ENCODE assay signal across 26 cellular contexts in the genomic region with DNA sequence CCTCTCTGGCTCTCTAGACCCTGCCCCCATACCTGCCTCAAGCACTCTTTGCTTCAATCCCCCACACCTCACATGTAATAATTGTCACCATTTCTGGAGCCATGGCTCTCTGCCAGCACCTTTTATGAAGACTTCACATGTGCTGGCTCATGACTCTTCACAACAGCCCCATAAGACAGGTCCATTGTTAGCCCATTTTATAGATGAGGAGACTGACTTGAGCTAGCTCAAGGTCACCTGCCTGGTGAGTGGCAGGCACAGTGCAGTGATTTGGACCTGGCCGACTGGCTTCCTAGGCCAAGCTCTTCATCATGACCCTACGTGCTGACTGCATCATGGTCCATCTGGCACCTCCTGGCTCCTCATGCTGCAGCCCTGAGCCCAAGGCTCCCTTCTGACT. TPM values are rescaled to one million over a fixed set of nuclear protein-coding genes. Genes with fewer than 3 reads are reported as not detected.
DNase-seq lines count a peak whose midpoint lies in the region; ATAC-seq, FAIRE-seq and TF ChIP-seq lines count a peak whose summit lies in the region.
"Had no signal": no experiment of that assay in that cellular context is flagged by ENCODE, and none has a peak within 500 bp of the region (broad histone marks: within the 10 kb centered on the region; RNA-seq: fewer than 3 reads in every experiment).

No MANE protein-coding gene starts in this region.

- H3K36me3 ChIP-seq in GM23248 (ENCODE audit: low read depth) (no peaks in the 10 kb centered on the region), endodermal cell (ENCODE audit: control insufficient read depth, insufficient read depth, low read length) (peaks cover 22% of the 10 kb centered on the region), osteoblast (ENCODE audit: insufficient read depth, low read length) (no peaks in the 10 kb centered on the region)
- H3K36me3 ChIP-seq: tibial nerve had no signal

- H3K9me2 ChIP-seq in GM23248 (ENCODE audit: insufficient read depth), result no peaks in the 10 kb centered on the region

- H3K9ac ChIP-seq in GM23248, result no peak overlapping the region
- no peak overlapping the region for H3K9ac ChIP-seq in endodermal cell (ENCODE audit: extremely low read depth, low read length, poor library complexity, severe bottlenecking)

- in situ Hi-C loops in GM23248 (cut with MboI), result no loop called here

- H3K4me1 ChIP-seq in GM23248 (ENCODE audit: insufficient read depth), result peaks cover 48% of the 10 kb centered on the region
- no peaks in the 10 kb centered on the region for H3K4me1 ChIP-seq in endodermal cell (ENCODE audit: control insufficient read depth, insufficient read depth, low read length)
- H3K4me1 ChIP-seq in osteoblast (ENCODE audit: insufficient read depth, low read length), result peaks cover 59% of the 10 kb centered on the region
- H3K4me1 ChIP-seq: Caco-2 had no signal

- H3K27ac Mint-ChIP-seq in endodermal cell, result peak overlapping the region; percentile 24
- H3K27ac Mint-ChIP-seq: activated T-helper 2 cell treated with anti-CD3 and anti-CD28 coated beads, Interferon-gamma antibody, Interleukin-2, Interleukin-4, amounts not matched to agents 10 μg/mL and 5 μg/mL and 100 μg/mL, durations not matched to agents 14 hours and 24 hours and 36 hours; mesothelial cell of epicardium; progenitor cell of endocrine pancreas; T-helper 2 cell treated with Interferon-gamma antibody and Interleukin-4, amounts not matched to agents 5 μg/mL and 100 μg/mL, for 36 hours had no signal

- no peak overlapping the region for H3K4me3 ChIP-seq in GM23248
- no peak overlapping the region for H3K4me3 ChIP-seq in endodermal cell (ENCODE audit: low read length)
- no peak overlapping the region for H3K4me3 ChIP-seq in osteoblast (ENCODE audit: insufficient read depth, low read length)
- H3K4me3 ChIP-seq: PC-9, tibial nerve had no signal

- peak overlapping the region; percentile 59 for H3K4me2 ChIP-seq in GM23248 (ENCODE audit: unreplicated experiment)
- H3K4me2 ChIP-seq in osteoblast (ENCODE audit: insufficient read depth, low read length), result peak overlapping the region; percentile 62
- H3K4me2 ChIP-seq: PC-9 had no signal

- H3K79me2 ChIP-seq in GM23248 (ENCODE audit: insufficient read depth) (no peaks in the 10 kb centered on the region), osteoblast (ENCODE audit: insufficient read depth, low read length) (peaks cover 2% of the 10 kb centered on the region)

- no peak for DNase-seq in GM23248
- no peak for DNase-seq in HTR-8/SVneo (ENCODE audit: insufficient read length, low spot score)
- DNase-seq in endodermal cell, result peak; percentile 49
- no peak for DNase-seq in osteoblast (ENCODE audit: insufficient read length, low spot score, missing footprints)
- DNase-seq in NCI-H2029 treated with DMSO at 0.1 percent for 48 hours (lab: John Stamatoyannopoulos, UW), result no peak
- DNase-seq: activated CD4-positive, alpha-beta T cell treated with anti-CD3 and anti-CD28 coated beads for 1 hour; activated naive CD4-positive, alpha-beta T cell treated with anti-CD3 and anti-CD28 coated beads, Interleukin-2, amount 50 U/mL, for 16 hours; amniotic stem cell; C1 segment of cervical spinal cord; Caco-2; DMS79 treated with DMSO at 0.1 percent for 48 hours; GDM1; NCI-H146; NCI-H510A treated with DMSO at 0.1 percent for 48 hours; PC-9; SHP77; stimulated activated CD4-positive, alpha-beta T cell treated with anti-CD3 and anti-CD28 coated beads, Interleukin-4, amount 100 ng/mL, for 24 hours had no signal

- H4K20me1 ChIP-seq in GM23248 (ENCODE audit: insufficient read depth), result no peaks in the 10 kb centered on the region
- H4K20me1 ChIP-seq in osteoblast (ENCODE audit: insufficient read depth, low read length), result no peaks in the 10 kb centered on the region

- H3K36me3 Mint-ChIP-seq in endodermal cell (ENCODE audit: low read depth), result peaks cover 19% of the 10 kb centered on the region
- H3K36me3 Mint-ChIP-seq: brain, mesothelial cell of epicardium had no signal

- no peaks in the 10 kb centered on the region for H3K4me1 Mint-ChIP-seq in endodermal cell

- no peaks in the 10 kb centered on the region for H3K9me3 Mint-ChIP-seq in endodermal cell
- H3K9me3 Mint-ChIP-seq: activated T-helper 2 cell treated with anti-CD3 and anti-CD28 coated beads, Interferon-gamma antibody, Interleukin-2, Interleukin-4, amounts not matched to agents 10 μg/mL and 5 μg/mL and 100 μg/mL, durations not matched to agents 14 hours and 24 hours and 36 hours; T-helper 2 cell treated with Interferon-gamma antibody and Interleukin-4, amounts not matched to agents 5 μg/mL and 100 μg/mL, for 36 hours had no signal

- peaks cover 51% of the 10 kb centered on the region for H3F3A ChIP-seq in GM23248 (ENCODE audit: insufficient read depth)

- H3K9me3 ChIP-seq in GM23248 (ENCODE audit: low read depth), result no peaks in the 10 kb centered on the region
- H3K9me3 ChIP-seq in endodermal cell (ENCODE audit: control insufficient read depth, low read length), result no peaks in the 10 kb centered on the region
- H3K9me3 ChIP-seq in osteoblast (ENCODE audit: low read depth, low read length), result no peaks in the 10 kb centered on the region
- H3K9me3 ChIP-seq: Caco-2, tibial nerve had no signal

- H2AFZ ChIP-seq in GM23248, result 0 out of 2 replicates have a peak overlapping the region, but pooled peaks have one; percentile 43
- peak overlapping the region; percentile 57 for H2AFZ ChIP-seq in osteoblast (ENCODE audit: low read length)
- H2AFZ ChIP-seq: PC-9 had no signal

- peak overlapping the region; percentile 65 for H3K27ac ChIP-seq in GM23248
- no peak overlapping the region for H3K27ac ChIP-seq in endodermal cell (ENCODE audit: low read depth, low read length)
- peak overlapping the region; percentile 60 for H3K27ac ChIP-seq in osteoblast (ENCODE audit: low read depth, low read length)
- H3K27ac ChIP-seq: PC-9 had no signal

- H3K27me3 Mint-ChIP-seq in endodermal cell (ENCODE audit: insufficient read depth), result no peaks in the 10 kb centered on the region
- H3K27me3 Mint-ChIP-seq: progenitor cell of endocrine pancreas had no signal

- H3K27me3 ChIP-seq in GM23248 (replicated peaks; ENCODE audit: insufficient read depth), result no peaks in the 10 kb centered on the region
- no peaks in the 10 kb centered on the region for H3K27me3 ChIP-seq in endodermal cell (ENCODE audit: control insufficient read depth, insufficient read depth, low read length, poor library complexity, severe bottlenecking)
- H3K27me3 ChIP-seq in osteoblast (ENCODE audit: insufficient read depth, low read length), result no peaks in the 10 kb centered on the region
- H3K27me3 ChIP-seq: tibial nerve had no signal

- no peak for ATAC-seq in esophagus mucosa
- no peak for ATAC-seq in GM19397 (IDR thresholded peaks at IDR 0.05; ENCODE audit: unreplicated experiment)

- 100% methylated on average over 2 of the region's 2 CpGs for WGBS in GM23248 (ENCODE audit: low coverage in 1 of 2, low lambda C conversion rate in 2 of 2, missing lambda C conversion rate in 2 of 2), 2 experiments
- WGBS in endodermal cell (ENCODE audit: insufficient coverage in 1 of 2, insufficient read length in 1 of 2), 2 experiments, result 91 to 100% methylated on average over 1 to 2 of the region's 2 CpGs

- H3K4me3 Mint-ChIP-seq in endodermal cell, result no peak overlapping the region
- H3K4me3 Mint-ChIP-seq: mesothelial cell of epicardium; T-helper 2 cell treated with Interferon-gamma antibody and Interleukin-4, amounts not matched to agents 5 μg/mL and 100 μg/mL, for 36 hours had no signal

- FAIRE-seq in HTR-8/SVneo (lab: Jason Lieb, UNC), result peak; percentile 4
- FAIRE-seq: endothelial cell of umbilical vein had no signal

- TF ChIP-seq CTCF in endodermal cell (conservative IDR thresholded peaks at IDR 0.05) (no peak), osteoblast (IDR thresholded peaks at IDR 0.05; ENCODE audit: extremely low read depth, low read depth, low read length) (no peak)

RNA-seq across cellular contexts. Expression of a gene that starts 25.0 kb away (rescaled TPM):
- total RNA-seq in GM23248 (2014; rRNA removed; shearing (Covaris generic)), result 7.5 and 9.3 TPM in 2 replicates
- 10.9 and 11.0 TPM in 2 replicates for polyA plus RNA-seq in GM23248 (2016; fragmentation: Nextera tagmentation; extraction: Ambion mirVana)
- total RNA-seq in endodermal cell, result 10 to 100 TPM; 58.7 to 74.3 TPM
- polyA plus RNA-seq in endodermal cell (2013, experiment 1 of 2), result 18.7 TPM
- polyA plus RNA-seq in endodermal cell (2013, experiment 2 of 2), result 24.6 TPM
- total RNA-seq in osteoblast, result 63.3 and 72.2 TPM in 2 replicates
- total RNA-seq in esophagus mucosa, result 13.6 TPM
- total RNA-seq: activated T-helper 2 cell treated with anti-CD3 and anti-CD28 coated beads, Interferon-gamma antibody, Interleukin-2, Interleukin-4, amounts not matched to agents 10 μg/mL and 5 μg/mL and 100 μg/mL, durations not matched to agents 14 hours and 24 hours and 36 hours; endothelial cell of umbilical vein; PC-9 had no signal
- polyA plus RNA-seq: endothelial cell of umbilical vein had no signal
